In genomic region chr1:94514095-94514727, GRCh38 we compare ENCODE assay signal across 8 cellular contexts. TPM values are rescaled to one million over a fixed set of nuclear protein-coding genes. Genes with fewer than 3 reads are reported as not detected.
DNase-seq lines count a peak whose midpoint lies in the region; ATAC-seq and TF ChIP-seq lines count a peak whose summit lies in the region.

No MANE protein-coding gene starts in this region.

- H3K4me3 ChIP-seq in BE2C (ENCODE audit: low read depth, low read length) (no peak overlapping the region), Peyer's patch (no peak overlapping the region), epithelial cell of esophagus (ENCODE audit: low read length) (no peak overlapping the region), ovary (no peak overlapping the region)

- intact Hi-C loops in ovary (cut with DNase I), result no loop called here

- WGBS in ovary, 3 donors, result 68 to 94% (median 72%) methylated on average over 2 of the region's 2 CpGs

- no peak overlapping the region for H3K27ac ChIP-seq in Peyer's patch
- H3K27ac ChIP-seq in ovary, result no peak overlapping the region

- no peak for TF ChIP-seq EP300 in ovary (IDR thresholded peaks at IDR 0.05)

- ATAC-seq in GM19043 (IDR thresholded peaks at IDR 0.05; ENCODE audit: low read depth, unreplicated experiment), result peak; percentile 49
- no peak for ATAC-seq in HG02970 (IDR thresholded peaks at IDR 0.05; ENCODE audit: low FRiP score, unreplicated experiment)
- no peak for ATAC-seq in HG03159 (IDR thresholded peaks at IDR 0.05; ENCODE audit: unreplicated experiment)

- TF ChIP-seq POLR2A in Peyer's patch (IDR thresholded peaks at IDR 0.05) (no peak), ovary (IDR thresholded peaks at IDR 0.05) (no peak)

- no peaks in the 10 kb centered on the region for H3K27me3 ChIP-seq in BE2C
- H3K27me3 ChIP-seq in Peyer's patch, result no peaks in the 10 kb centered on the region
- H3K27me3 ChIP-seq in ovary, result peaks cover 3% of the 10 kb centered on the region

- H3K36me3 ChIP-seq in BE2C (no peaks in the 10 kb centered on the region), Peyer's patch (peaks cover 0 to 24% (median 0%) of the 10 kb centered on the region in 3 donors), ovary (no peaks in the 10 kb centered on the region)

- H3K9me3 ChIP-seq in BE2C, result no peaks in the 10 kb centered on the region
- H3K9me3 ChIP-seq in Peyer's patch, result no peaks in the 10 kb centered on the region
- H3K9me3 ChIP-seq in ovary, result no peaks in the 10 kb centered on the region

- peak; percentile 17 for DNase-seq in BE2C
- peak in 1 of 3 donors; percentile 58 for DNase-seq in Peyer's patch
- DNase-seq in epithelial cell of esophagus (ENCODE audit: low read depth), result peak; percentile 46
- DNase-seq in ovary, result no peak
- no peak for DNase-seq in GDM1 (lab: John Stamatoyannopoulos, UW)

- H3K4me1 ChIP-seq in BE2C (no peaks in the 10 kb centered on the region), Peyer's patch (peaks cover 0 to 10% (median 0%) of the 10 kb centered on the region in 4 donors), ovary (ENCODE audit: insufficient read depth) (no peaks in the 10 kb centered on the region)

- TF ChIP-seq CTCF in BE2C (IDR thresholded peaks at IDR 0.05; ENCODE audit: low read depth, low read length), result peak; percentile 70
- TF ChIP-seq CTCF in Peyer's patch (IDR thresholded peaks at IDR 0.05), result peak in 4 of 6 experiments; percentile 41 to 70 (median 63)
- TF ChIP-seq CTCF in epithelial cell of esophagus (IDR thresholded peaks at IDR 0.05; ENCODE audit: insufficient read depth, low read depth, low read length, missing control alignments), result peak; percentile 78
- peak in 2 of 3 donors; percentile 28 to 32 for TF ChIP-seq CTCF in ovary (IDR thresholded peaks at IDR 0.05)

RNA-seq across cellular contexts. Expression of gene F3, which starts 27.3 kb away (rescaled TPM):
- not detected for polyA plus RNA-seq in BE2C (2012; ENCODE audit: insufficient read depth, insufficient read length, low read depth)
- total RNA-seq in Peyer's patch (100 to 1,000 TPM in 3 of 4 donors, 10 to 100 TPM in 1; 76.9 to 445 (median 137) TPM), ovary (100 to 1,000 TPM in 4 of 7 donors, 10 to 100 TPM in 3; 38.5 to 365 (median 112) TPM)
- 10 to 100 TPM; 29.0 to 32.4 TPM for polyA plus RNA-seq in ovary

Comparison
In these comparisons a context has a peak if more than half of its experiments do, and no peak if none do; other contexts are left out.
1. DNase-seq: peak in BE2C (single experiment) and epithelial cell of esophagus (single experiment); none in ovary (0 of 5) and GDM1 (single experiment).
2. Peak in every context shown above with its lines, with median percentiles within 50 percentile points of each other: CTCF ChIP-seq.